15 cellular contexts compared by ENCODE assay signal in the genomic region with DNA sequence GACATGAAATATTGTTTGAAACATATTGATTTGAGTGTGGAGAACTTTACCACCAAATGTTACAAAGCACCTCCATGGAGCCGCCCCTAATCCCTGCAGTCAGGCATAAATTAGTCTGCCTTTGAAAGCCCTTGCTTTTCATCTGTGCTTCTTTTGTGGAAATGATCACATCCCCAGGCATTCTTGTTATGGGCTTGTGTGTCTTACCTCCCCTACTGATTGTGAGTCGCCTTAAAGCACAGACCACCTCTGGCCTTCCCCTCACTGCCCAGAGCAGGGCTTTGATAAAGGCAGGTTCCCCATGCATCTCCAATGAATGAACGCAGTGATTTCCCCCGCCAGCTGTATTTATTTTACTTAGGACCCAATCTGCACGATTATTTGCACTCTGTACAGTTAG.
A peak's percentile ranks its signal among the peaks of the same experiment; 100 is the strongest.
DNase-seq lines count a peak whose midpoint lies in the region; ATAC-seq lines count a peak whose summit lies in the region.
"Had no signal": no experiment of that assay in that cellular context is flagged by ENCODE, and none has a peak within 500 bp of the region (broad histone marks: within the 10 kb centered on the region; RNA-seq: fewer than 3 reads in every experiment).

No MANE protein-coding gene starts in this region.

- no peaks in the 10 kb centered on the region for H3K36me3 ChIP-seq in CD4-positive, alpha-beta memory T cell (ENCODE audit: insufficient read depth, low read length)
- H3K36me3 ChIP-seq: uterus had no signal

- H3K27me3 Mint-ChIP-seq in CD4-positive, alpha-beta memory T cell, result no peaks in the 10 kb centered on the region
- H3K27me3 Mint-ChIP-seq in effector memory CD8-positive, alpha-beta T cell, result no peaks in the 10 kb centered on the region
- H3K27me3 Mint-ChIP-seq in naive thymus-derived CD8-positive, alpha-beta T cell, result no peaks in the 10 kb centered on the region
- H3K27me3 Mint-ChIP-seq: activated CD4-positive, alpha-beta T cell treated with anti-CD3 and anti-CD28 coated beads for 36 hours had no signal

- H3K36me3 Mint-ChIP-seq in CD4-positive, alpha-beta memory T cell, result peaks cover 0 to 3% of the 10 kb centered on the region in 2 donors
- H3K36me3 Mint-ChIP-seq in effector memory CD8-positive, alpha-beta T cell (ENCODE audit: insufficient read depth), result peaks cover 36% of the 10 kb centered on the region
- H3K36me3 Mint-ChIP-seq in naive thymus-derived CD8-positive, alpha-beta T cell, result peaks cover 0 to 4% (median 0%) of the 10 kb centered on the region in 3 donors

- H3K4me3 ChIP-seq in CD4-positive, alpha-beta memory T cell (ENCODE audit: low read length in 2 of 2), result no peak overlapping the region
- H3K4me3 ChIP-seq: uterus had no signal

- peak overlapping the region; percentile 71 to 100 (median 99) for H3K27ac Mint-ChIP-seq in CD4-positive, alpha-beta memory T cell
- H3K27ac Mint-ChIP-seq in effector memory CD8-positive, alpha-beta T cell, result peak overlapping the region; percentile 94 to 96
- peak overlapping the region; percentile 57 to 98 (median 92) for H3K27ac Mint-ChIP-seq in naive thymus-derived CD8-positive, alpha-beta T cell
- H3K27ac Mint-ChIP-seq: activated CD4-positive, alpha-beta T cell treated with anti-CD3 and anti-CD28 coated beads for 36 hours; stimulated activated naive CD8-positive, alpha-beta T cell treated with anti-CD3 and anti-CD28 coated beads, Interleukin-15, Interleukin-2, amounts not matched to agents 100 ng/mL and 50 ng/mL, for 24 hours had no signal

- peak overlapping the region in 1 of 8 donors; percentile 26 for H3K4me3 Mint-ChIP-seq in CD4-positive, alpha-beta memory T cell
- H3K4me3 Mint-ChIP-seq in effector memory CD8-positive, alpha-beta T cell, result no peak overlapping the region
- H3K4me3 Mint-ChIP-seq in naive thymus-derived CD8-positive, alpha-beta T cell, result no peak overlapping the region
- H3K4me3 Mint-ChIP-seq: activated CD4-positive, alpha-beta T cell treated with anti-CD3 and anti-CD28 coated beads for 36 hours; stimulated activated naive CD8-positive, alpha-beta T cell treated with anti-CD3 and anti-CD28 coated beads, Interleukin-15, Interleukin-2, amounts not matched to agents 100 ng/mL and 50 ng/mL, for 24 hours had no signal

- ATAC-seq in effector memory CD8-positive, alpha-beta T cell (replicated peaks), result no peak
- no peak for ATAC-seq in naive thymus-derived CD8-positive, alpha-beta T cell
- ATAC-seq in stimulated activated naive CD8-positive, alpha-beta T cell treated with anti-CD3 and anti-CD28 coated beads, Interleukin-15, Interleukin-2, amounts not matched to agents 100 U/mL and 50 U/mL, for 24 hours, result no peak
- no peak for ATAC-seq in HG02938 (IDR thresholded peaks at IDR 0.05; ENCODE audit: unreplicated experiment)
- ATAC-seq: activated CD4-positive, alpha-beta T cell treated with anti-CD3 and anti-CD28 coated beads for 36 hours had no signal

- H3K9me3 ChIP-seq in CD4-positive, alpha-beta memory T cell (ENCODE audit: control insufficient read depth in 1 of 2, low read length in 2 of 2), result no peaks in the 10 kb centered on the region
- H3K9me3 ChIP-seq: uterus had no signal

- DNase-seq in CD4-positive, alpha-beta memory T cell, result no peak
- DNase-seq in NCI-H1092 treated with DMSO at 0.1 percent for 48 hours (lab: John Stamatoyannopoulos, UW) (peak; percentile 87), activated T-cell treated with anti-CD3 and anti-CD28 coated beads for 4 hours (no peak), NCI-H1105 treated with DMSO at 0.1 percent for 48 hours (lab: John Stamatoyannopoulos, UW) (no peak)
- no peak for DNase-seq in effector memory CD8-positive, alpha-beta T cell
- DNase-seq in naive thymus-derived CD8-positive, alpha-beta T cell, result no peak
- no peak for DNase-seq in stimulated activated naive CD8-positive, alpha-beta T cell treated with anti-CD3 and anti-CD28 coated beads, Interleukin-15, Interleukin-2, amounts not matched to agents 100 U/mL and 50 U/mL, for 24 hours
- DNase-seq: activated CD4-positive, alpha-beta T cell treated with anti-CD3 and anti-CD28 coated beads for 36 hours; activated T-cell treated with anti-CD3 and anti-CD28 coated beads, Interleukin-2, amount 50 U/mL, for 1 hour; foreskin melanocyte; mammary epithelial cell; uterus had no signal

- peaks cover 44% of the 10 kb centered on the region for H3K4me1 ChIP-seq in CD4-positive, alpha-beta memory T cell (ENCODE audit: insufficient read depth, low read length)
- H3K4me1 ChIP-seq: parathyroid adenoma, uterus had no signal

- H3K27ac ChIP-seq in CD4-positive, alpha-beta memory T cell (ENCODE audit: low read depth, low read length), result no peak overlapping the region
- H3K27ac ChIP-seq: parathyroid adenoma had no signal

- POLR2A ChIA-PET in CD4-positive, alpha-beta memory T cell (lab: Charles Lee; ENCODE audit: partially characterized antibody), result interaction anchor here (7.2 kb wide), 1 partner anchor 207 kb away, joined by 98 read pairs; a partner anchor contains a TSS
- POLR2A ChIA-PET in naive thymus-derived CD8-positive, alpha-beta T cell (lab: Charles Lee), result interaction anchor here (1.1 to 4.4 kb wide), 5 partner anchors 9 to 208 kb away, joined by 3 to 23 read pairs (median 5); no protein-coding TSS in a partner anchor

- peaks cover 34 to 59% (median 41%) of the 10 kb centered on the region in 4 donors for H3K4me1 Mint-ChIP-seq in CD4-positive, alpha-beta memory T cell
- H3K4me1 Mint-ChIP-seq in effector memory CD8-positive, alpha-beta T cell (ENCODE audit: low read depth in 2 of 2), result peaks cover 25 to 30% of the 10 kb centered on the region in 2 donors
- H3K4me1 Mint-ChIP-seq in naive thymus-derived CD8-positive, alpha-beta T cell, result peaks cover 18 to 62% (median 48%) of the 10 kb centered on the region in 4 donors

- H3K27me3 ChIP-seq in CD4-positive, alpha-beta memory T cell (ENCODE audit: insufficient read depth, low read length), result no peaks in the 10 kb centered on the region
- H3K27me3 ChIP-seq: uterus had no signal

- intact Hi-C loops in CD4-positive, alpha-beta memory T cell (cut with micrococcal nuclease), result loop anchor here (10.0 kb wide), 1 partner anchor 1633 kb away; a partner anchor contains a TSS

- CTCF ChIA-PET in CD4-positive, alpha-beta memory T cell (lab: Charles Lee; ENCODE audit: partially characterized antibody), result interaction anchor here (1.0 to 2.2 kb wide), 4 partner anchors 11 to 207 kb away, joined by 3 to 13 read pairs (median 5); no protein-coding TSS in a partner anchor

- H3K9me3 Mint-ChIP-seq in CD4-positive, alpha-beta memory T cell, result peaks cover 0 to 2% (median 0%) of the 10 kb centered on the region in 8 donors
- H3K9me3 Mint-ChIP-seq in effector memory CD8-positive, alpha-beta T cell, result no peaks in the 10 kb centered on the region
- peaks cover 0 to 4% (median 0%) of the 10 kb centered on the region in 9 donors for H3K9me3 Mint-ChIP-seq in naive thymus-derived CD8-positive, alpha-beta T cell
